In genomic region chr11:14653090-14653489, GRCh38 we compare ENCODE assay signal across 29 cellular contexts.
"Had no signal": no experiment of that assay in that cellular context is flagged by ENCODE, and none has a peak within 500 bp of the region (broad histone marks: within the 10 kb centered on the region; RNA-seq: fewer than 3 reads in every experiment).

No MANE protein-coding gene starts in this region.

- H3K4me3 Mint-ChIP-seq: activated CD4-positive, alpha-beta memory T cell treated with anti-CD3 and anti-CD28 coated beads, Interleukin-2, amount 10 ng/mL, durations not matched to agents 7 days and 5 days; activated CD4-positive, alpha-beta T cell treated with anti-CD3 and anti-CD28 coated beads, Interleukin-2, amount 10 ng/mL, durations not matched to agents 7 days and 5 days; activated T-helper 17 cell treated with anti-CD3 and anti-CD28 coated beads, Interleukin-2, amount 50 U/mL, for 72 hours; brain had no signal

- H3K4me3 ChIP-seq: ascending aorta, breast epithelium, cardiac muscle cell, colonic mucosa, esophagus squamous epithelium, gastroesophageal sphincter, heart right ventricle, hepatocyte had no signal

- ATAC-seq: activated T-cell treated with anti-CD3 and anti-CD28 coated beads, Interleukin-2, amount 50 U/mL, for 4 hours; activated T-helper 17 cell treated with anti-CD3 and anti-CD28 coated beads, Interleukin-2, amount 50 U/mL, for 72 hours; gastroesophageal sphincter; heart right ventricle had no signal

- H3K9me3 ChIP-seq: ascending aorta, breast epithelium, colonic mucosa, esophagus squamous epithelium, gastroesophageal sphincter had no signal

- H3K27me3 Mint-ChIP-seq: activated CD4-positive, alpha-beta memory T cell treated with anti-CD3 and anti-CD28 coated beads, Interleukin-2, amount 10 ng/mL, durations not matched to agents 7 days and 5 days; activated CD4-positive, alpha-beta T cell treated with anti-CD3 and anti-CD28 coated beads, Interleukin-2, amount 10 ng/mL, durations not matched to agents 7 days and 5 days; activated naive CD8-positive, alpha-beta T cell treated with anti-CD3 and anti-CD28 coated beads, Interleukin-2, amount 10 ng/mL, durations not matched to agents 7 days and 5 days; activated T-helper 17 cell treated with anti-CD3 and anti-CD28 coated beads, Interleukin-2, amount 50 U/mL, for 72 hours; brain had no signal

- H3K27ac Mint-ChIP-seq: activated CD4-positive, alpha-beta memory T cell treated with anti-CD3 and anti-CD28 coated beads, Interleukin-2, amount 10 ng/mL, durations not matched to agents 7 days and 5 days; activated CD4-positive, alpha-beta T cell treated with anti-CD3 and anti-CD28 coated beads, Interleukin-2, amount 10 ng/mL, durations not matched to agents 7 days and 5 days; activated naive CD8-positive, alpha-beta T cell treated with anti-CD3 and anti-CD28 coated beads, Interleukin-2, amount 10 ng/mL, durations not matched to agents 7 days and 5 days; activated T-helper 17 cell treated with anti-CD3 and anti-CD28 coated beads, Interleukin-2, amount 50 U/mL, for 72 hours; brain had no signal

- H3K4me2 ChIP-seq: hepatocyte had no signal

- DNase-seq: activated CD4-positive, alpha-beta memory T cell treated with anti-CD3 and anti-CD28 coated beads, Interleukin-2, amount 10 ng/mL, durations not matched to agents 7 days and 5 days; activated CD4-positive, alpha-beta T cell treated with anti-CD3 and anti-CD28 coated beads for 1 hour; activated CD4-positive, alpha-beta T cell treated with anti-CD3 and anti-CD28 coated beads for 4 hours; activated CD4-positive, alpha-beta T cell treated with anti-CD3 and anti-CD28 coated beads, Interleukin-2, amount 10 ng/mL, durations not matched to agents 7 days and 5 days; activated CD4-positive, alpha-beta T cell treated with anti-CD3 and anti-CD28 coated beads, Interleukin-2, amount 50 U/mL, for 4 hours; activated effector memory CD4-positive, alpha-beta T cell treated with Interleukin-2 at 50 U/mL for 16 hours; activated gamma-delta T cell treated with Interleukin-2 at 50 U/mL for 16 hours; activated naive CD4-positive, alpha-beta T cell treated with anti-CD3 and anti-CD28 coated beads, Interleukin-2, amount 50 U/mL, for 16 hours; activated naive CD4-positive, alpha-beta T cell treated with Interleukin-2 at 50 U/mL for 16 hours; activated naive CD8-positive, alpha-beta T cell treated with anti-CD3 and anti-CD28 coated beads, Interleukin-2, amount 10 ng/mL, durations not matched to agents 7 days and 5 days; activated T-cell treated with anti-CD3 and anti-CD28 coated beads, Interleukin-2, amount 50 U/mL, for 4 hours; central memory CD4-positive, alpha-beta T cell; cerebellar nuclear complex; colonic mucosa; effector CD8-positive, alpha-beta T cell; esophagus squamous epithelium; foreskin melanocyte; heart right ventricle; T-helper 2 cell had no signal

- H3K36me3 ChIP-seq: ascending aorta, breast epithelium, cardiac muscle cell, colonic mucosa, esophagus squamous epithelium, gastroesophageal sphincter, heart right ventricle had no signal

- H3K27me3 ChIP-seq: ascending aorta, cardiac muscle cell, colonic mucosa, esophagus squamous epithelium, gastroesophageal sphincter, heart right ventricle, hepatocyte had no signal

- H3K9me3 Mint-ChIP-seq: activated CD4-positive, alpha-beta memory T cell treated with anti-CD3 and anti-CD28 coated beads, Interleukin-2, amount 10 ng/mL, durations not matched to agents 7 days and 5 days; activated T-cell treated with anti-CD3 and anti-CD28 coated beads, Interleukin-2, amount 50 U/mL, for 4 hours; activated T-helper 17 cell treated with anti-CD3 and anti-CD28 coated beads, Interleukin-2, amount 50 U/mL, for 72 hours had no signal

- H3K4me1 ChIP-seq: breast epithelium, colonic mucosa, esophagus squamous epithelium had no signal

- FAIRE-seq: endometrium, endothelial cell of umbilical vein had no signal

- H3K27ac ChIP-seq: ascending aorta, breast epithelium, cardiac muscle cell, colonic mucosa, epithelial cell of prostate, esophagus squamous epithelium, gastroesophageal sphincter, heart right ventricle, hepatocyte had no signal

- H2AFZ ChIP-seq: hepatocyte had no signal
